ENCODE assay signal across 17 cellular contexts in genomic region chr17:73929860-73930430, GRCh38.
DNase-seq lines count a peak whose midpoint lies in the region; ATAC-seq and TF ChIP-seq lines count a peak whose summit lies in the region.
"Had no signal": no experiment of that assay in that cellular context is flagged by ENCODE, and none has a peak within 500 bp of the region (broad histone marks: within the 10 kb centered on the region; RNA-seq: fewer than 3 reads in every experiment).

No MANE protein-coding gene starts in this region.

- peaks cover 33% of the 10 kb centered on the region for H3K27me3 Mint-ChIP-seq in activated CD8-positive, alpha-beta memory T cell treated with anti-CD3 and anti-CD28 coated beads, Interleukin-2, amount 10 ng/mL, durations not matched to agents 7 days and 5 days
- H3K27me3 Mint-ChIP-seq in H9 (ENCODE audit: low read depth), result peaks cover 47% of the 10 kb centered on the region
- H3K27me3 Mint-ChIP-seq in WTC11 (ENCODE audit: low read depth), result peaks cover 17% of the 10 kb centered on the region
- peaks cover 29% of the 10 kb centered on the region for H3K27me3 Mint-ChIP-seq in type B pancreatic cell

- no CpG with 5 or more reads among the region's 8 CpGs for WGBS in H9 (ENCODE audit: extremely low coverage, insufficient read length, low lambda C conversion rate)

- H2BK120ac ChIP-seq in H9 (ENCODE audit: low read depth, low read length, poor library complexity, severe bottlenecking), result no peak overlapping the region

- no peak overlapping the region for H3K27ac ChIP-seq in H9 (ENCODE audit: insufficient read length, low read depth, low read length)

- H3K27ac Mint-ChIP-seq in activated CD8-positive, alpha-beta memory T cell treated with anti-CD3 and anti-CD28 coated beads, Interleukin-2, amount 10 ng/mL, durations not matched to agents 7 days and 5 days, result no peak overlapping the region
- H3K27ac Mint-ChIP-seq in H9 (no peak overlapping the region), WTC11 (no peak overlapping the region), type B pancreatic cell (no peak overlapping the region)
- H3K27ac Mint-ChIP-seq: CD4-positive, alpha-beta memory T cell had no signal

- H3T11ph ChIP-seq in H9 (ENCODE audit: low read length), result no peak overlapping the region

- H3K4ac ChIP-seq in H9 (ENCODE audit: low read depth, low read length), result no peak overlapping the region

- H3K27me3 ChIP-seq in H9 (ENCODE audit: insufficient read depth, low read length), result no peaks in the 10 kb centered on the region

- no peak overlapping the region for H4K91ac ChIP-seq in H9 (ENCODE audit: insufficient read length, low read depth, low read length)

- no peak overlapping the region for H2AFZ ChIP-seq in H9 (ENCODE audit: low read length)

- H2BK12ac ChIP-seq in H9 (ENCODE audit: insufficient read length, low read depth, low read length), result no peak overlapping the region

- H3K9me3 Mint-ChIP-seq in activated CD8-positive, alpha-beta memory T cell treated with anti-CD3 and anti-CD28 coated beads, Interleukin-2, amount 10 ng/mL, durations not matched to agents 7 days and 5 days (ENCODE audit: low read depth), result no peaks in the 10 kb centered on the region
- H3K9me3 Mint-ChIP-seq in H9 (peaks cover 6 to 17% of the 10 kb centered on the region in 2 experiments; a peak in 4 of 5 replicates), WTC11 (peaks cover 22% of the 10 kb centered on the region), type B pancreatic cell (peaks cover 7% of the 10 kb centered on the region)

- no peak overlapping the region for H3K18ac ChIP-seq in H9 (ENCODE audit: insufficient read length, low read depth, low read length)

- no peaks in the 10 kb centered on the region for H3K36me3 Mint-ChIP-seq in activated CD8-positive, alpha-beta memory T cell treated with anti-CD3 and anti-CD28 coated beads, Interleukin-2, amount 10 ng/mL, durations not matched to agents 7 days and 5 days
- H3K36me3 Mint-ChIP-seq in H9 (ENCODE audit: insufficient read depth in 1 of 3, low read depth in 3 of 3) (no peaks in the 10 kb centered on the region; a peak in 1 of 7 replicates), WTC11 (no peaks in the 10 kb centered on the region), type B pancreatic cell (no peaks in the 10 kb centered on the region)
- H3K36me3 Mint-ChIP-seq: CD4-positive, alpha-beta memory T cell had no signal

- no peaks in the 10 kb centered on the region for H3K23me2 ChIP-seq in H9 (ENCODE audit: insufficient read length, low read depth, low read length, poor library complexity, severe bottlenecking)

- no peak overlapping the region for H3K23ac ChIP-seq in H9 (ENCODE audit: insufficient read length, low read depth, low read length)

- H3K4me1 Mint-ChIP-seq in activated CD8-positive, alpha-beta memory T cell treated with anti-CD3 and anti-CD28 coated beads, Interleukin-2, amount 10 ng/mL, durations not matched to agents 7 days and 5 days, result no peaks in the 10 kb centered on the region
- H3K4me1 Mint-ChIP-seq in H9, result peaks cover 3 to 14% of the 10 kb centered on the region in 2 experiments
- H3K4me1 Mint-ChIP-seq in WTC11, result peaks cover 8% of the 10 kb centered on the region
- no peaks in the 10 kb centered on the region for H3K4me1 Mint-ChIP-seq in type B pancreatic cell (ENCODE audit: unreplicated experiment)
- H3K4me1 Mint-ChIP-seq: IgD-negative memory B cell had no signal

- no peaks in the 10 kb centered on the region for H3K9me3 ChIP-seq in H9 (ENCODE audit: control insufficient read depth, low read depth, low read length)
- H3K9me3 ChIP-seq: HAP-1 had no signal

- ATAC-seq in activated CD8-positive, alpha-beta memory T cell treated with anti-CD3 and anti-CD28 coated beads, Interleukin-2, amount 10 ng/mL, durations not matched to agents 7 days and 5 days, result no peak
- ATAC-seq in WTC11, result peak; percentile 67

- POLR2A ChIA-PET in WTC11 (lab: Charles Lee), result no interaction called here

- no peak overlapping the region for H2BK15ac ChIP-seq in H9 (ENCODE audit: low read depth, low read length)

- no peak overlapping the region for H3K4me3 Mint-ChIP-seq in activated CD8-positive, alpha-beta memory T cell treated with anti-CD3 and anti-CD28 coated beads, Interleukin-2, amount 10 ng/mL, durations not matched to agents 7 days and 5 days
- H3K4me3 Mint-ChIP-seq in H9 (no peak overlapping the region), WTC11 (no peak overlapping the region), type B pancreatic cell (no peak overlapping the region)
- H3K4me3 Mint-ChIP-seq: CD4-positive, alpha-beta memory T cell; IgD-negative memory B cell had no signal

- no peak overlapping the region for H2BK5ac ChIP-seq in H9 (ENCODE audit: insufficient read length, low read length)

- CTCF ChIA-PET in activated CD8-positive, alpha-beta memory T cell treated with anti-CD3 and anti-CD28 coated beads, Interleukin-2, amount 10 ng/mL, durations not matched to agents 7 days and 5 days (lab: Charles Lee), result interaction anchor here (1.1 kb wide), 1 partner anchor 1245 kb away, joined by 3 read pairs; no protein-coding TSS in a partner anchor
- CTCF ChIA-PET in WTC11 (lab: Charles Lee), result interaction anchor here (0.8 to 2.1 kb wide), 13 partner anchors 11 to 280 kb away, joined by 3 to 13 read pairs (median 4); no protein-coding TSS in a partner anchor

- no peak overlapping the region for H3K4me2 ChIP-seq in H9 (ENCODE audit: insufficient read depth, insufficient read length, low read length)

- H2BK20ac ChIP-seq in H9 (ENCODE audit: low read depth, low read length, poor library complexity, severe bottlenecking), result no peak overlapping the region

- no peak overlapping the region for H4K8ac ChIP-seq in H9 (replicated peaks; ENCODE audit: insufficient read length, low read depth, low read length)

- no peaks in the 10 kb centered on the region for H3K4me1 ChIP-seq in H9 (ENCODE audit: insufficient read depth, low read length)
- H3K4me1 ChIP-seq: HAP-1 had no signal

- TF ChIP-seq CTCF in H9 (conservative IDR thresholded peaks at IDR 0.05), result peak; percentile 42; the same call in 2 of the 3 replicates
- TF ChIP-seq CTCF in WTC11 (IDR thresholded peaks at IDR 0.05), result no peak
- TF ChIP-seq CTCF in type B pancreatic cell (conservative IDR thresholded peaks at IDR 0.05), result peak; percentile 16

- H2AK5ac ChIP-seq in H9 (ENCODE audit: insufficient read length, low read length), result no peak overlapping the region

- H3K14ac ChIP-seq in H9 (ENCODE audit: insufficient read depth, low read length), result no peak overlapping the region; the same call in 1 of the 2 replicates

- no peaks in the 10 kb centered on the region for H4K20me1 ChIP-seq in H9 (ENCODE audit: control insufficient read depth, insufficient read depth, insufficient read length)

- no peak overlapping the region for H3K9ac ChIP-seq in H9 (ENCODE audit: extremely low read depth, insufficient read length, low read length)

- peak; percentile 22 for DNase-seq in activated CD8-positive, alpha-beta memory T cell treated with anti-CD3 and anti-CD28 coated beads, Interleukin-2, amount 10 ng/mL, durations not matched to agents 7 days and 5 days
- DNase-seq in activated CD8-positive, alpha-beta memory T cell treated with anti-CD3 and anti-CD28 coated beads, Interleukin-2, amount 50 U/mL, for 48 hours, result no peak
- DNase-seq in H9 (no peak), WTC11 (ENCODE audit: low spot score) (no peak), type B pancreatic cell (ENCODE audit: extremely low spot score, unreplicated experiment) (no peak), NCI-H526 treated with DMSO at 0.1 percent for 48 hours (lab: John Stamatoyannopoulos, UW) (no peak), DMS153 (lab: John Stamatoyannopoulos, UW) (no peak), amygdala (lab: John Stamatoyannopoulos, UW) (no peak)
- DNase-seq: ACHN; CD4-positive, alpha-beta memory T cell; EL; NCI-H1436 treated with DMSO at 0.1 percent for 48 hours; NCI-H2081; NCI-H226; NCI-H748 treated with DMSO at 0.1 percent for 48 hours had no signal

- H3K79me1 ChIP-seq in H9 (ENCODE audit: insufficient read depth, low read depth, low read length, poor library complexity, severe bottlenecking), result no peaks in the 10 kb centered on the region

- no peak overlapping the region for H3K56ac ChIP-seq in H9 (ENCODE audit: insufficient read length, low read depth, low read length)

- no peaks in the 10 kb centered on the region for H3K79me2 ChIP-seq in H9 (ENCODE audit: insufficient read depth, low read length)

- no peak overlapping the region for H4K5ac ChIP-seq in H9 (ENCODE audit: insufficient read length, low read depth, low read length)

TF ChIP-seq in WTC11, 78 proteins besides CTCF, POLR2A, EP300 and RAD21 (continues in another document):
- no peak for TF ChIP-seq ZNF138 (CRISPR knock-in tag; conservative IDR thresholded peaks at IDR 0.05)
- TF ChIP-seq GABPB1 (CRISPR knock-in tag; IDR thresholded peaks at IDR 0.05), result no peak
- TF ChIP-seq SP1 (CRISPR knock-in tag; conservative IDR thresholded peaks at IDR 0.05), result no peak
- no peak for TF ChIP-seq MLX (CRISPR knock-in tag; IDR thresholded peaks at IDR 0.05)
- no peak for TF ChIP-seq ZBTB43 (CRISPR knock-in tag; IDR thresholded peaks at IDR 0.05)
